ENCODE assay signal across 17 cellular contexts in the genomic region with DNA sequence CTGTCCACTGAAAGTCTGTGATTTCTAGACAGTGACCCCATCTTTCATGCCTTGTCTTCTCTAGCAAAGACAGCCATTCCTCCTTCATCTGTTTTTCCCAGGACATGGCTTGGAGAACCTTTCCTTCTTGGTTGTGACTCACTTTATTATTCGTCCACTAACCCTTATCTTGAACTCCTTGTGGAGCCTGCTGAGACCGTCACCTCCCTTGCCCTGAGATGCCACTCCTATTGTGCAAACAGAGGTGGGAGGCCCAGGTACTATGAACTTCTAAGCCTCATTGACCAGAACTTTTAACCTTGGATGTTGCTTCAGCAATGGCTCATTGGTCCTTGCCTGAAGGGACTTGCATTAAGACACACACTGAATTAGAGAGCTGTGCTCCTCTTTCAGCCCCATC.
DNase-seq lines count a peak whose midpoint lies in the region; ATAC-seq, FAIRE-seq and TF ChIP-seq lines count a peak whose summit lies in the region.
"Had no signal": no experiment of that assay in that cellular context is flagged by ENCODE, and none has a peak within 500 bp of the region (broad histone marks: within the 10 kb centered on the region; RNA-seq: fewer than 3 reads in every experiment).

No MANE protein-coding gene starts in this region.

- ATAC-seq in GM23338, result no peak
- no peak for ATAC-seq in K562
- ATAC-seq in HG02970 (IDR thresholded peaks at IDR 0.05; ENCODE audit: low FRiP score, unreplicated experiment), result no peak
- ATAC-seq in GM18870 (IDR thresholded peaks at IDR 0.05; ENCODE audit: unreplicated experiment), result no peak

- no TSS peak for BruUV-seq in K562 (replicated peaks; lab: Mats Ljungman, UMichigan)

- CTCF ChIA-PET in K562 (lab: Yijun Ruan, JAX; ENCODE audit: low intra/inter-chr PET ratio), result no interaction called here

- no peak for TF ChIP-seq POLR2A in K562 (conservative IDR thresholded peaks at IDR 0.05)

- DNase-seq in GM23338 (ENCODE audit: low spot score), result no peak
- DNase-seq in K562 (ENCODE audit: extremely low read depth in 1 of 4, low spot score in 3 of 4), result no peak
- peak; percentile 73 for DNase-seq in left kidney (ENCODE audit: low read depth, low spot score)
- DNase-seq in small intestine, result peak; percentile 95
- DNase-seq in activated CD4-positive, alpha-beta T cell treated with anti-CD3 and anti-CD28 coated beads, Interleukin-2, amount 50 U/mL, for 48 hours, result no peak
- DNase-seq in activated CD8-positive, alpha-beta memory T cell treated with anti-CD3 and anti-CD28 coated beads, Interleukin-2, amount 50 U/mL, for 48 hours, result no peak
- DNase-seq: AML-193; H9; NCI-H1048; NCI-H146; NCI-H526 treated with DMSO at 0.1 percent for 48 hours; NK-92 treated with Interleukin-12 subunit alpha and Interleukin-12 subunit beta, amount 100 ng/mL, for 24 hours; OCI-M1 had no signal

- H3K79me2 ChIP-seq in GM23338 (replicated peaks; ENCODE audit: insufficient read depth) (no peaks in the 10 kb centered on the region), K562 (ENCODE audit: control insufficient read depth, insufficient read depth, low read length) (no peaks in the 10 kb centered on the region)

- no peaks in the 10 kb centered on the region for H3K9me3 ChIP-seq in K562 (replicated peaks; ENCODE audit: control insufficient read depth, insufficient read depth, low read depth, low read length)
- no peaks in the 10 kb centered on the region for H3K9me3 ChIP-seq in small intestine (ENCODE audit: control insufficient read depth, low read depth)

- H3K27me3 ChIP-seq in GM23338 (ENCODE audit: insufficient read depth) (no peaks in the 10 kb centered on the region), K562 (ENCODE audit: control insufficient read depth in 2 of 2, insufficient read depth in 2 of 2, low read length in 2 of 2) (peaks cover 34 to 56% of the 10 kb centered on the region in 2 experiments), small intestine (ENCODE audit: control insufficient read depth in 2 of 2, insufficient read depth in 2 of 2, low read length in 2 of 2) (peaks cover 0 to 2% of the 10 kb centered on the region in 2 donors)

- H3K4me1 Mint-ChIP-seq in GM23338, result peaks cover 17% of the 10 kb centered on the region

- H3K27ac ChIP-seq in GM23338 (ENCODE audit: low read depth), result no peak overlapping the region
- no peak overlapping the region for H3K27ac ChIP-seq in K562 (ENCODE audit: extremely low read depth, low read depth, low read length)
- H3K27ac ChIP-seq in small intestine (ENCODE audit: low read depth in 1 of 2, low read length in 1 of 2), result peak overlapping the region; percentile 61 to 66

- no peaks in the 10 kb centered on the region for H3K36me3 Mint-ChIP-seq in GM23338 (ENCODE audit: low read depth)

- H2AFZ ChIP-seq in GM23338 (peak overlapping the region; percentile 90), K562 (ENCODE audit: low read depth, low read length) (no peak overlapping the region)

- H3K4me2 ChIP-seq in GM23338 (no peak overlapping the region), K562 (ENCODE audit: insufficient read depth, low read length) (no peak overlapping the region)

- no peak overlapping the region for H3K4me3 Mint-ChIP-seq in GM23338
- H3K4me3 Mint-ChIP-seq: H9 had no signal

- no peak overlapping the region for H3K4me3 ChIP-seq in GM23338
- no peak overlapping the region for H3K4me3 ChIP-seq in K562
- no peak overlapping the region for H3K4me3 ChIP-seq in small intestine (ENCODE audit: low read depth in 1 of 2, low read length in 2 of 2)

- FAIRE-seq in K562 (lab: Jason Lieb, UNC) (no peak), small intestine (lab: Jason Lieb, UNC) (no peak)
- FAIRE-seq: G401.6, GM12891 had no signal

- no peak overlapping the region for H3K9ac ChIP-seq in K562 (ENCODE audit: insufficient read depth in 1 of 2, low read depth in 2 of 2, low read length in 2 of 2)

- no peak for TF ChIP-seq EP300 in K562 (IDR thresholded peaks at IDR 0.05; ENCODE audit: low read length)

- intact Hi-C loops in K562 (cut with micrococcal nuclease), result no loop called here

- no peaks in the 10 kb centered on the region for H3K9me2 ChIP-seq in GM23338 (ENCODE audit: insufficient read depth)

- peaks cover 10% of the 10 kb centered on the region; the same call in 1 of the 2 replicates for H3K4me1 ChIP-seq in GM23338 (ENCODE audit: insufficient read depth)
- H3K4me1 ChIP-seq in K562 (replicated peaks in 1 of 2; ENCODE audit: control insufficient read depth in 2 of 2, insufficient read depth in 2 of 2, low read length in 2 of 2), result no peaks in the 10 kb centered on the region
- H3K4me1 ChIP-seq in small intestine (ENCODE audit: control insufficient read depth in 2 of 2, insufficient read depth in 1 of 2, low read depth in 1 of 2, low read length in 1 of 2), result peaks cover 7% of the 10 kb centered on the region in 2 donors

- POLR2A ChIA-PET in K562 (lab: Yijun Ruan, JAX), result interaction anchor here (1.2 kb wide), 1 partner anchor 20 kb away, joined by 3 read pairs; no protein-coding TSS in a partner anchor

- H3K36me3 ChIP-seq in GM23338 (ENCODE audit: insufficient read depth) (no peaks in the 10 kb centered on the region), K562 (ENCODE audit: control insufficient read depth, insufficient read depth, low read length) (no peaks in the 10 kb centered on the region), small intestine (ENCODE audit: control insufficient read depth in 2 of 2, insufficient read depth in 2 of 2, low read length in 2 of 2) (no peaks in the 10 kb centered on the region)

- H4K20me1 ChIP-seq in GM23338 (replicated peaks; ENCODE audit: insufficient read depth) (no peaks in the 10 kb centered on the region), K562 (replicated peaks; ENCODE audit: control insufficient read depth, insufficient read depth, low read length) (no peaks in the 10 kb centered on the region; the same call in 1 of the 2 replicates)

- TF ChIP-seq RAD21 in K562 (CRISPR knock-in tag; conservative IDR thresholded peaks at IDR 0.05 in 1 of 2, IDR thresholded peaks at IDR 0.05 in 1 of 2), result no peak

- H3K9me3 Mint-ChIP-seq in GM23338, result no peaks in the 10 kb centered on the region
- H3K9me3 Mint-ChIP-seq: H9 had no signal

- no peaks in the 10 kb centered on the region for H3K9me1 ChIP-seq in K562 (ENCODE audit: control insufficient read depth, insufficient read depth, low read length)

- TF ChIP-seq CTCF in GM23338 (conservative IDR thresholded peaks at IDR 0.05; ENCODE audit: low read depth in 2 of 2) (no peak), K562 (IDR thresholded peaks at IDR 0.05 in 2 of 3, conservative IDR thresholded peaks at IDR 0.05 in 1 of 3; ENCODE audit: insufficient read depth in 2 of 3, low read depth in 1 of 3, low read length in 3 of 3) (no peak)

- no peaks in the 10 kb centered on the region for H3F3A ChIP-seq in GM23338 (replicated peaks; ENCODE audit: low read depth)

- in situ Hi-C loops in K562 (cut with MboI), result no loop called here

- no peak overlapping the region for H3K27ac Mint-ChIP-seq in GM23338

- 0% methylated on average over 2 of the region's 2 CpGs for WGBS in K562 (ENCODE audit: insufficient coverage, low coverage, missing lambda C conversion rate)
- WGBS in small intestine, 3 donors, result 9 to 60% (median 34%) methylated on average over 2 of the region's 2 CpGs

- H3K27me3 Mint-ChIP-seq in GM23338 (ENCODE audit: insufficient read depth, low read depth, poor library complexity), result peaks cover 6% of the 10 kb centered on the region

TF ChIP-seq in GM23338, 12 proteins besides CTCF, POLR2A, EP300 and RAD21:
- TF ChIP-seq EZH2 (IDR thresholded peaks at IDR 0.05; ENCODE audit: low read depth, unreplicated experiment), result no peak
- TF ChIP-seq JUNB (IDR thresholded peaks at IDR 0.05; ENCODE audit: unreplicated experiment), result no peak
- no peak for TF ChIP-seq CREB1 (CRISPR knock-in tag; IDR thresholded peaks at IDR 0.05; ENCODE audit: low read depth)

TF ChIP-seq in K562, 482 proteins besides CTCF, POLR2A, EP300 and RAD21:
- TF ChIP-seq CBFA2T3 (IDR thresholded peaks at IDR 0.05) (0 out of 2 replicates have a peak, but pooled peaks have one; percentile 12), DNMT1 (IDR thresholded peaks at IDR 0.05) (no peak)
TF ChIP-seq in K562: peak in this region for 1.

Comparison
In these comparisons a context has a peak if more than half of its experiments do, and no peak if none do; other contexts are left out.
1. DNase-seq: peak in left kidney (single experiment) and small intestine (single experiment); none in GM23338 (single experiment), K562 (0 of 4), activated CD4-positive, alpha-beta T cell treated with anti-CD3 and anti-CD28 coated beads, Interleukin-2, amount 50 U/mL, for 48 hours (0 of 2) and activated CD8-positive, alpha-beta memory T cell treated with anti-CD3 and anti-CD28 coated beads, Interleukin-2, amount 50 U/mL, for 48 hours (single experiment).
2. H3K27ac ChIP-seq: peak in small intestine (2 of 2); none in GM23338 (single experiment) and K562 (single experiment).